In the genomic region with DNA sequence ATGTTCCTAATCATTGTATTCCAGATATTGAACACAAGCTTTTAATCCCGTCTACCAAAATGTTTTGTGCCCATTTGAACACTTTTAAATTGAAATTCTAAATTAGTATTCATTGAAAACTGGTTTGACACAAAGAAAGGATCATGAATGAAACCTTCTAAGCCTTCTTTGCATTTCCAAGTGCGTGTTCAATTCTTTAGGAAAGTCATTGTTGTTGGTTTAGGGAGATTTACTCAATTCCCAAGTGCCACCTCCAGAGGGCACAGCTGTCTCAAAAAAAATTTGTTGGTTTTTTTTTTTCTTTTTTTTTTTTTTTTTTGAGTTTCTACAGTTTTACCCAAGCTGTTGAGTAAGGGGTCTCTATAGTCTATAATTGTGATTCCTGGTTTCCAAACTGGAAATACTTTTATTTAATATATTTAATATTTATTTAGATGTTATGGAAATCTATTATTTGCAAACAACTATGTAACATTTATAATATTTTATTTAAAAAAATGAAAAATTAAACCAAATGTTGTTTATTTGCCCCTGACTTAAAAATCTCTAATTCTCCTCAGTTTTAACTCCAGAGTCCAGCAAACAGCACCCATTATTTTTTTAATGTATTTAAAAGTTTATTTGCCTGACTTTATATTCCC, we compare ENCODE assay signal across 8 cellular contexts.
DNase-seq lines count a peak whose midpoint lies in the region; ATAC-seq, FAIRE-seq and TF ChIP-seq lines count a peak whose summit lies in the region.

No MANE protein-coding gene starts in this region.

- CTCF ChIA-PET in HEK293T (lab: Yijun Ruan, JAX) = interaction anchor here (0.7 to 1.1 kb wide), 3 partner anchors 9 to 101 kb away, joined by 3 read pairs; no protein-coding TSS in a partner anchor
- CTCF ChIA-PET in OCI-LY7 (lab: Charles Lee; ENCODE audit: unreplicated experiment) = no interaction called here
- CTCF ChIA-PET in endothelial cell of umbilical vein (lab: Charles Lee) = interaction anchor here (0.7 to 5.2 kb wide), 20 partner anchors 9 to 1410 kb away, joined by 3 to 49 read pairs (median 8); no protein-coding TSS in a partner anchor

- dilution Hi-C loops in endothelial cell of umbilical vein (cut with MboI; ENCODE audit: extremely low pct_ligation_motif_present, low sequenced_read_pairs) = no loop called here

- H3K36me3 Mint-ChIP-seq in progenitor cell of endocrine pancreas (ENCODE audit: insufficient read depth) = no peaks in the 10 kb centered on the region

- peaks cover 9% of the 10 kb centered on the region for H3K27me3 Mint-ChIP-seq in progenitor cell of endocrine pancreas

- H3K4me1 Mint-ChIP-seq in progenitor cell of endocrine pancreas (ENCODE audit: low read depth) = peaks cover 8% of the 10 kb centered on the region

- TF ChIP-seq CTCF in OCI-LY7 (conservative IDR thresholded peaks at IDR 0.05; ENCODE audit: low read length) (peak; percentile 83), endothelial cell of umbilical vein (IDR thresholded peaks at IDR 0.05; ENCODE audit: extremely low read depth in 1 of 2, insufficient read depth in 1 of 2, low read depth in 1 of 2, low read length in 2 of 2) (peak; percentile 43 to 53), progenitor cell of endocrine pancreas (IDR thresholded peaks at IDR 0.05; ENCODE audit: unreplicated experiment) (peak; percentile 73)

- no peaks in the 10 kb centered on the region for H3K9me2 ChIP-seq in OCI-LY7 (ENCODE audit: insufficient read depth, low read length)

- H3K9ac ChIP-seq in endothelial cell of umbilical vein (replicated peaks; ENCODE audit: extremely low read depth, insufficient read depth, low read length) = no peak overlapping the region

- no peak overlapping the region for H2AFZ ChIP-seq in OCI-LY7 (ENCODE audit: low read length)
- no peak overlapping the region for H2AFZ ChIP-seq in endothelial cell of umbilical vein (ENCODE audit: low read depth, low read length)

- FAIRE-seq in endothelial cell of umbilical vein (lab: Jason Lieb, UNC) = peak; percentile 43

- H3K4me2 ChIP-seq in OCI-LY7 (ENCODE audit: low read length) = no peak overlapping the region
- no peak overlapping the region for H3K4me2 ChIP-seq in endothelial cell of umbilical vein (ENCODE audit: insufficient read depth, low read length)

- intact Hi-C loops in OCI-LY7 (cut with micrococcal nuclease; ENCODE audit: unreplicated experiment) (loop anchor here (5.0 kb wide), 3 partner anchors 320 to 1410 kb away; no protein-coding TSS in a partner anchor), endothelial cell of umbilical vein (cut with micrococcal nuclease) (loop anchor here (1.0 to 2.0 kb wide), 5 partner anchors 162 to 1410 kb away; no protein-coding TSS in a partner anchor), left ventricle myocardium superior (cut with micrococcal nuclease) (no loop called here)

- no peak for ATAC-seq in GM18870 (IDR thresholded peaks at IDR 0.05; ENCODE audit: unreplicated experiment)
- ATAC-seq in left ventricle myocardium superior = no peak

- H3K27me3 ChIP-seq in endothelial cell of umbilical vein (ENCODE audit: control insufficient read depth in 2 of 2, insufficient read depth in 2 of 2, low read length in 2 of 2) = peaks cover 17 to 34% of the 10 kb centered on the region in 2 experiments

- H3K9me3 Mint-ChIP-seq in progenitor cell of endocrine pancreas (ENCODE audit: low read depth) = no peaks in the 10 kb centered on the region

- no peaks in the 10 kb centered on the region for H3K9me3 ChIP-seq in OCI-LY7 (ENCODE audit: low read length)
- no peaks in the 10 kb centered on the region for H3K9me3 ChIP-seq in endothelial cell of umbilical vein (replicated peaks; ENCODE audit: control insufficient read depth, insufficient read depth, low read length)

- H4K20me1 ChIP-seq in OCI-LY7 (ENCODE audit: insufficient read depth, low read length) = no peaks in the 10 kb centered on the region
- H4K20me1 ChIP-seq in endothelial cell of umbilical vein (replicated peaks; ENCODE audit: control insufficient read depth, extremely low read depth, insufficient read depth, low read length) = no peaks in the 10 kb centered on the region

- no peaks in the 10 kb centered on the region for H3K36me3 ChIP-seq in OCI-LY7 (ENCODE audit: insufficient read depth, low read length)
- H3K36me3 ChIP-seq in endothelial cell of umbilical vein (ENCODE audit: control insufficient read depth in 2 of 2, extremely low read depth in 1 of 2, insufficient read depth in 2 of 2, low read length in 2 of 2) = no peaks in the 10 kb centered on the region

- H3K9me1 ChIP-seq in endothelial cell of umbilical vein (replicated peaks; ENCODE audit: control insufficient read depth, extremely low read depth, insufficient read depth, low read length) = no peaks in the 10 kb centered on the region

- H3K4me3 Mint-ChIP-seq in progenitor cell of endocrine pancreas (ENCODE audit: low read depth) = peak overlapping the region; percentile 84

- peak overlapping the region; percentile 56 for H3K27ac Mint-ChIP-seq in progenitor cell of endocrine pancreas

- peaks cover 12% of the 10 kb centered on the region for H3K4me1 ChIP-seq in OCI-LY7 (ENCODE audit: insufficient read depth, low read length, poor library complexity, severe bottlenecking)
- peaks cover 7% of the 10 kb centered on the region for H3K4me1 ChIP-seq in endothelial cell of umbilical vein (ENCODE audit: control insufficient read depth, extremely low read depth, insufficient read depth, low read length)

- H3K27ac ChIP-seq in OCI-LY7 (ENCODE audit: low read depth, low read length, poor library complexity, severe bottlenecking) = no peak overlapping the region
- no peak overlapping the region for H3K27ac ChIP-seq in endothelial cell of umbilical vein (ENCODE audit: insufficient read depth, low read depth, low read length)

- BruUV-seq in OCI-LY7 (replicated peaks; lab: Mats Ljungman, UMichigan) (no TSS peak), endothelial cell of umbilical vein (replicated peaks; lab: Mats Ljungman, UMichigan) (no TSS peak)

- DNase-seq in DMS114 treated with DMSO at 0.1 percent for 48 hours (lab: John Stamatoyannopoulos, UW; ENCODE audit: unreplicated experiment) (peak; percentile 52), HEK293T (ENCODE audit: extremely low spot score) (peak; percentile 22), OCI-LY7 (ENCODE audit: low spot score) (peak; percentile 56), endothelial cell of umbilical vein (ENCODE audit: low read depth, low spot score) (peak; percentile 53), progenitor cell of endocrine pancreas (ENCODE audit: low spot score, unreplicated experiment) (no peak), left ventricle myocardium superior (no peak), occipital lobe (lab: John Stamatoyannopoulos, UW) (no peak)

- POLR2A ChIA-PET in HEK293T (lab: Yijun Ruan, JAX) = no interaction called here
- POLR2A ChIA-PET in OCI-LY7 (lab: Charles Lee) = interaction anchor here (0.6 to 1.2 kb wide), 6 partner anchors 10 to 438 kb away, joined by 3 to 4 read pairs (median 3); no protein-coding TSS in a partner anchor
- POLR2A ChIA-PET in endothelial cell of umbilical vein (lab: Charles Lee) = interaction anchor here (0.7 kb wide), 1 partner anchor 322 kb away, joined by 5 read pairs; no protein-coding TSS in a partner anchor

- H3K79me2 ChIP-seq in OCI-LY7 (ENCODE audit: insufficient read depth, low read depth, low read length) = no peaks in the 10 kb centered on the region
- H3K79me2 ChIP-seq in endothelial cell of umbilical vein (ENCODE audit: control insufficient read depth, insufficient read depth, low read length) = no peaks in the 10 kb centered on the region

- TF ChIP-seq POLR2A in endothelial cell of umbilical vein (IDR thresholded peaks at IDR 0.05; ENCODE audit: low read depth, low read length) = no peak

- H3K4me3 ChIP-seq in OCI-LY7 (ENCODE audit: low read depth, low read length, poor library complexity, severe bottlenecking) (no peak overlapping the region), endothelial cell of umbilical vein (replicated peaks in 1 of 3; ENCODE audit: insufficient read depth in 1 of 3, low read depth in 1 of 3, low read length in 3 of 3) (no peak overlapping the region)

TF ChIP-seq in HEK293T, 16 proteins besides CTCF, POLR2A, EP300 and RAD21:
- TF ChIP-seq ZNF384 (IDR thresholded peaks at IDR 0.05) (peak; percentile 94), FOXK2 (IDR thresholded peaks at IDR 0.05) (no peak)

TF ChIP-seq in endothelial cell of umbilical vein, 7 proteins besides CTCF, POLR2A, EP300 and RAD21:
- TF ChIP-seq JUN (IDR thresholded peaks at IDR 0.05; ENCODE audit: borderline replicate concordance, insufficient read depth, insufficient read length, low read depth) = no peak
- no peak for TF ChIP-seq POLR2AphosphoS5 (IDR thresholded peaks at IDR 0.05; ENCODE audit: insufficient read depth, low read depth, low read length)
- TF ChIP-seq, protein P1, sequence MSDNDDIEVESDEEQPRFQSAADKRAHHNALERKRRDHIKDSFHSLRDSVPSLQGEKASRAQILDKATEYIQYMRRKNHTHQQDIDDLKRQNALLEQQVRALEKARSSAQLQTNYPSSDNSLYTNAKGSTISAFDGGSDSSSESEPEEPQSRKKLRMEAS (IDR thresholded peaks at IDR 0.05; ENCODE audit: insufficient read depth, insufficient read length) = no peak
- TF ChIP-seq FOS (IDR thresholded peaks at IDR 0.05; ENCODE audit: borderline replicate concordance, insufficient read depth, low read length) = no peak
- TF ChIP-seq MYC (IDR thresholded peaks at IDR 0.05; ENCODE audit: low read depth, low read length) = no peak
- no peak for TF ChIP-seq EZH2 (IDR thresholded peaks at IDR 0.05; ENCODE audit: borderline replicate concordance, low read depth, low read length, severe bottlenecking)
- no peak for TF ChIP-seq GATA2 (IDR thresholded peaks at IDR 0.05; ENCODE audit: insufficient read depth, insufficient read length, low read depth, low read length)

Comparison
In these comparisons a context has a peak if more than half of its experiments do, and no peak if none do; other contexts are left out.
1. DNase-seq: peak in DMS114 treated with DMSO at 0.1 percent for 48 hours (single experiment), HEK293T (single experiment), OCI-LY7 (single experiment) and endothelial cell of umbilical vein (single experiment); none in progenitor cell of endocrine pancreas (single experiment), left ventricle myocardium superior (single experiment) and occipital lobe (single experiment).
2. Peak in every context shown above with its lines, with median percentiles within 50 percentile points of each other: CTCF ChIP-seq.